ENCODE assay signal across 8 cellular contexts in the genomic region with DNA sequence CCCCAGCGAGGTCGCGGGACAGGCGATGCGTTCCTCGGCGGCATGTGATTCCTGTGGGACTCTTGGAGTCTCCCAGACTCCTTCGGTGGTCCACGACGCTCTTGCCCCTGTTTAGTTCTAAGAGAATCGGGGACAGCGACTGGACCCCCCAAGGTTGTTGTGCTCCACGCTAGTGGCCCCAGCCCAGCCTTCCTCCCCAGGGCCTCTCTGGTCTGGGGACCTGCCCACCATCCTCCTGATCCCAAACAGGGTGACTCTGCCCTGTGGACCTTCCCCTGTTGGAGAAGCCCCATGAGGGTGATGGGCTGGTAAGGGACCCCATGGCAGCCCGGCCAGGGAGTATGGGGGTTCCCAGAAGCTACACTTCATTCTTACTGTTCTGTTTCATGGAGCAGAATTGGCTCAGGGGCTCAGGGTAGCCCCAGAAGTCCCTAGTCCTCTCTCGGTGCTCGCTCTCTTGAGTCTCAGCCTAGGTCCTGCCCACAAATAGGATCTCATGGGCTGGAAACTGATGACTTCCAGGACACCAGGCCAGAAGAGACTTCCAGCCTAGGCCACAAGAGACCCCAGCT. TPM values are rescaled to one million over a fixed set of nuclear protein-coding genes. Genes with fewer than 3 reads are reported as not detected.
A peak's percentile ranks its signal among the peaks of the same experiment; 100 is the strongest.
DNase-seq lines count a peak whose midpoint lies in the region; ATAC-seq and TF ChIP-seq lines count a peak whose summit lies in the region.

No MANE protein-coding gene starts in this region.

- H3K9me3 ChIP-seq in cardiac muscle cell (ENCODE audit: low read depth), result no peaks in the 10 kb centered on the region
- no peaks in the 10 kb centered on the region for H3K9me3 ChIP-seq in mononuclear cell (ENCODE audit: low read depth, low read length)

- H3K36me3 ChIP-seq in cardiac muscle cell, result no peaks in the 10 kb centered on the region

- no peak for ATAC-seq in left ventricle myocardium superior
- no peak for ATAC-seq in GM21423 (IDR thresholded peaks at IDR 0.05; ENCODE audit: unreplicated experiment)
- no peak for ATAC-seq in HG03175 (IDR thresholded peaks at IDR 0.05; ENCODE audit: unreplicated experiment)

- intact Hi-C loops in left ventricle myocardium superior (cut with micrococcal nuclease), result no loop called here

- H3K4me3 ChIP-seq in cardiac muscle cell (peak overlapping the region; percentile 88), cardiac fibroblast (replicated peaks in 1 of 2; ENCODE audit: low read depth in 2 of 2, low read length in 2 of 2) (peak overlapping the region; percentile 63 to 83), mononuclear cell (ENCODE audit: low read length) (peak overlapping the region; percentile 71)

- DNase-seq in cardiac muscle cell (ENCODE audit: low read depth in 1 of 2, low spot score in 1 of 2) (no peak), left ventricle myocardium superior (no peak), cardiac fibroblast (ENCODE audit: low read depth in 2 of 2) (no peak), erythroblast (lab: John Stamatoyannopoulos, UW) (no peak)
- no peak for DNase-seq in stimulated activated CD4-positive, alpha-beta T cell treated with anti-CD3 and anti-CD28 coated beads, Interleukin-2, amount 100 ng/mL, for 48 hours

- H3K27me3 ChIP-seq in cardiac muscle cell (no peaks in the 10 kb centered on the region), mononuclear cell (ENCODE audit: insufficient read depth, low read length) (no peaks in the 10 kb centered on the region)

- TF ChIP-seq POLR2A in erythroblast (IDR thresholded peaks at IDR 0.05; ENCODE audit: low read length), result no peak

- H3K4me1 ChIP-seq in cardiac muscle cell (ENCODE audit: low read depth) (peaks cover 9% of the 10 kb centered on the region), mononuclear cell (ENCODE audit: insufficient read depth, low read length) (peaks cover 83% of the 10 kb centered on the region)

- no peak overlapping the region for H3K27ac ChIP-seq in cardiac muscle cell

- no peak for TF ChIP-seq CTCF in cardiac muscle cell (IDR thresholded peaks at IDR 0.05; ENCODE audit: low read depth, low read length)
- no peak for TF ChIP-seq CTCF in cardiac fibroblast (IDR thresholded peaks at IDR 0.05; ENCODE audit: low read depth, low read length)

RNA-seq across cellular contexts. Expression of a gene that starts 0.9 kb away (rescaled TPM):
- 46.3 and 47.3 TPM in 2 replicates for total RNA-seq in cardiac muscle cell
- polyA plus RNA-seq in cardiac muscle cell, result 37.5 and 66.8 TPM in 2 replicates
- total RNA-seq in left ventricle myocardium superior, result 22.4 TPM
- total RNA-seq in mononuclear cell, result 117 TPM

RNA-seq across cellular contexts. Expression of a gene that starts 37.2 kb away (rescaled TPM):
- total RNA-seq in cardiac muscle cell (34.6 and 52.4 TPM in 2 replicates), left ventricle myocardium superior (46.8 TPM), mononuclear cell (234 TPM)
- 49.2 and 51.7 TPM in 2 replicates for polyA plus RNA-seq in cardiac muscle cell

RNA-seq across cellular contexts. Expression of a gene that starts 38.4 kb away (rescaled TPM):
- total RNA-seq in cardiac muscle cell (not detected in 2 replicates), left ventricle myocardium superior (0.87 TPM), mononuclear cell (11.0 TPM)
- not detected in 2 replicates for polyA plus RNA-seq in cardiac muscle cell
